In genomic region chr22:48618326-48618725, GRCh38 we compare ENCODE assay signal across 28 cellular contexts.
"Had no signal": no experiment of that assay in that cellular context is flagged by ENCODE, and none has a peak within 500 bp of the region (broad histone marks: within the 10 kb centered on the region; RNA-seq: fewer than 3 reads in every experiment).

No MANE protein-coding gene starts in this region.

- H3K4me2 ChIP-seq: neural progenitor cell had no signal

- ATAC-seq: foreskin keratinocyte; gastroesophageal sphincter; heart left ventricle; left cardiac atrium; left lung; naive thymus-derived CD4-positive, alpha-beta T cell; psoas muscle; right cardiac atrium; stimulated activated memory B cell treated with anti-CD40 and anti-IgM and Interleukin-4, amounts not matched to agents 10 μg/mL and 1 μg/mL and 100 μg/mL, for 72 hours; stimulated activated naive CD8-positive, alpha-beta T cell treated with anti-CD3 and anti-CD28 coated beads, Interleukin-15, Interleukin-2, amounts not matched to agents 100 U/mL and 50 U/mL, for 24 hours had no signal

- H2AFZ ChIP-seq: neural progenitor cell had no signal

- H3K9me3 ChIP-seq: esophagus muscularis mucosa, gastroesophageal sphincter, heart left ventricle, left lung, psoas muscle, spleen, testis, tibial artery, upper lobe of left lung, uterus had no signal

- H3K27me3 ChIP-seq: dorsolateral prefrontal cortex, foreskin keratinocyte, left lung, neural progenitor cell, testis, tibial artery, upper lobe of left lung, uterus had no signal

- H3K9ac ChIP-seq: neural progenitor cell had no signal

- H3K4me3 ChIP-seq: dorsolateral prefrontal cortex, esophagus muscularis mucosa, gastroesophageal sphincter, heart left ventricle, left lung, neural progenitor cell, psoas muscle, skin epidermis, spleen, testis, tibial artery, upper lobe of left lung, uterus had no signal

- H3K4me1 ChIP-seq: esophagus muscularis mucosa, foreskin keratinocyte, gastroesophageal sphincter, heart left ventricle, left lung, neural progenitor cell, psoas muscle, spleen, testis, tibial artery, upper lobe of left lung, uterus had no signal

- DNase-seq: cortex of kidney; dorsolateral prefrontal cortex; effector CD4-positive, alpha-beta T cell; endodermal cell; foreskin keratinocyte; heart left ventricle; hippocampal formation; left cardiac atrium; mesenchymal stem cell; naive thymus-derived CD4-positive, alpha-beta T cell; nucleus accumbens; psoas muscle; spleen; stimulated activated CD4-positive, alpha-beta T cell treated with anti-CD3 and anti-CD28 coated beads, Interleukin-4, amount 100 ng/mL, for 4 hours; stimulated activated naive CD8-positive, alpha-beta T cell treated with anti-CD3 and anti-CD28 coated beads, Interleukin-15, Interleukin-2, amounts not matched to agents 100 U/mL and 50 U/mL, for 24 hours; substantia nigra; testis; tibial artery; upper lobe of left lung; uterus had no signal

- H3K36me3 ChIP-seq: esophagus muscularis mucosa, gastroesophageal sphincter, heart left ventricle, left lung, neural progenitor cell, spleen, tibial artery, upper lobe of left lung, uterus had no signal

- H3K27ac ChIP-seq: dorsolateral prefrontal cortex, epithelial cell of prostate, esophagus muscularis mucosa, foreskin keratinocyte, gastroesophageal sphincter, heart left ventricle, left lung, neural progenitor cell, psoas muscle, skin epidermis, spleen, testis, tibial artery, upper lobe of left lung, uterus had no signal
